9 cellular contexts compared by ENCODE assay signal in the genomic region with DNA sequence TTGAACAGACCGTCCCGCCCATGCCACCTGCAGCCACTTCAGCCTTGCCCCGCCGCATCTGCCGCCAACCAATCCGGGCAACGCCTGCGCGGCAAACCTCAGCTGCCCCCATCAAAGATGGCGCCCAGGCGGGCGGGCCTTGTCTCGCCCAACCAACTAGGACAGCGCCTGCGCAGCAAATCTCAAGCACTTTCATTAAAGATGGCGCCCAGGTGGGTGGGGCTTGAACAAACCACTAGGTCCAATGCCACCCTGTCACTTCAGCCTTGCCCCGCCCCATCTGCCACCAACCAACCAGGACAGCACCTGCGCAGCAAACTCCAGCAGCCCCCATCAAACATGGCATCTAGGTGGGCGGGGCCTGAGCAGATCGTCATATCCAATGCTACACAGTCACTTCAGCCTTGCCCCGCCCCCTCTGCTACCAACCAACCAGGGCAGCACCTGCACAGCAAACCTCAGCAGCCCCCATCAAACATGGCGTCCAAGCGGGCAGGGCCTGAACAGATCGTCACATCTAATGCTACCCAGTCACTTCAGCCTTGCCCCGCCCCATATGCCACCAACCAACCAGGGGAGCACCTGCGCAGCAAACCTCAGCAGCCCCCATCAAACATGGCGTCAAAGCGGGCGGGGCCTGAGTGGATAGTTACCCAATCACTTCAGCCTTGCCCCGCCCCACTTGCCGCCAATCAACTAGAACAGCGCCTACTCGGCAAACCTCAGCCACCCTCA. TPM values are rescaled to one million over a fixed set of nuclear protein-coding genes. Genes with fewer than 3 reads are reported as not detected.
DNase-seq lines count a peak whose midpoint lies in the region; ATAC-seq and TF ChIP-seq lines count a peak whose summit lies in the region.
"Had no signal": no experiment of that assay in that cellular context is flagged by ENCODE, and none has a peak within 500 bp of the region (broad histone marks: within the 10 kb centered on the region; RNA-seq: fewer than 3 reads in every experiment).

No MANE protein-coding gene starts in this region.

- no peak overlapping the region for H2AFZ ChIP-seq in IMR-90 (replicated peaks; ENCODE audit: low read length, poor library complexity)

- dilution Hi-C loops in IMR-90 (cut with HindIII; ENCODE audit: low sequenced_read_pairs, unreplicated experiment), result no loop called here

- no TSS peak for BruUV-seq in IMR-90 (replicated peaks; lab: Mats Ljungman, UMichigan)

- no peaks in the 10 kb centered on the region for H4K20me1 ChIP-seq in IMR-90 (ENCODE audit: insufficient read depth, low read length)

- H4K8ac ChIP-seq in IMR-90 (ENCODE audit: low read depth in 2 of 2, low read length in 2 of 2), result no peak overlapping the region

- H3K36me3 ChIP-seq in IMR-90 (ENCODE audit: control insufficient read depth, insufficient read depth, low read length) (no peaks in the 10 kb centered on the region), HAP-1 (replicated peaks) (no peaks in the 10 kb centered on the region)

- H3K27me3 ChIP-seq in IMR-90 (ENCODE audit: control insufficient read depth, insufficient read depth, low read length) (no peaks in the 10 kb centered on the region), HAP-1 (ENCODE audit: low read depth) (no peaks in the 10 kb centered on the region)

- ATAC-seq in IMR-90 (ENCODE audit: low read depth) (0 out of 2 replicates have a peak, but pooled peaks have one; percentile 29), HG03196 (IDR thresholded peaks at IDR 0.05; ENCODE audit: unreplicated experiment) (no peak)

- no peaks in the 10 kb centered on the region for H3K79me1 ChIP-seq in IMR-90 (ENCODE audit: low read depth in 1 of 2, low read length in 2 of 2)

- H3K9ac ChIP-seq in IMR-90 (ENCODE audit: low read depth, low read length), result no peak overlapping the region

- H2AK5ac ChIP-seq in IMR-90 (ENCODE audit: low read depth, low read length), result no peak overlapping the region

- TF ChIP-seq RAD21 in IMR-90 (IDR thresholded peaks at IDR 0.05; ENCODE audit: low read length), result no peak

- peaks cover 46% of the 10 kb centered on the region for H3K9me3 ChIP-seq in IMR-90 (ENCODE audit: control insufficient read depth, insufficient read depth, low read length)
- no peaks in the 10 kb centered on the region for H3K9me3 ChIP-seq in HAP-1

- H3K9me1 ChIP-seq in IMR-90 (ENCODE audit: insufficient read depth, low read length), result no peaks in the 10 kb centered on the region

- DNase-seq in IMR-90, result no peak
- DNase-seq in astrocyte of the hippocampus (ENCODE audit: low read depth, low spot score), result peak; percentile 96
- DNase-seq in iris pigment epithelial cell (ENCODE audit: low read depth), result peak; percentile 71
- DNase-seq in HAP-1 (ENCODE audit: low spot score in 2 of 2), result no peak
- no peak for DNase-seq in GM19238 (ENCODE audit: insufficient read length, low spot score)
- DNase-seq in effector CD4-positive, alpha-beta T cell, result no peak

- H2BK120ac ChIP-seq in IMR-90 (ENCODE audit: low read depth, low read length), result no peak overlapping the region

- no peak overlapping the region for H3K4me3 ChIP-seq in IMR-90 (ENCODE audit: insufficient read depth, low read depth, low read length)
- H3K4me3 ChIP-seq in skin epidermis, result peak overlapping the region in 4 of 7 experiments; percentile 19 to 36 (median 28)
- no peak overlapping the region for H3K4me3 ChIP-seq in HAP-1

- H3K4ac ChIP-seq in IMR-90 (ENCODE audit: low read depth, low read length), result no peak overlapping the region

- POLR2A ChIA-PET in IMR-90 (lab: Charles Lee; ENCODE audit: unreplicated experiment), result no interaction called here

- no peak overlapping the region for H4K5ac ChIP-seq in IMR-90 (ENCODE audit: low read depth, low read length)

- 39% methylated on average over 15 of the region's 33 CpGs; no CpG with 5 or more reads in 1 of the 2 experiments for WGBS in IMR-90 (ENCODE audit: extremely low coverage in 2 of 2, insufficient read length in 1 of 2), 2 experiments

- H3K18ac ChIP-seq in IMR-90 (ENCODE audit: low read depth, low read length), result no peak overlapping the region

- H3K27ac ChIP-seq in IMR-90 (ENCODE audit: insufficient read depth, low read length) (no peak overlapping the region), skin epidermis (peak overlapping the region in 1 of 21 experiments; percentile 43)

- H2AK9ac ChIP-seq in IMR-90 (replicated peaks; ENCODE audit: low read depth, low read length, poor library complexity), result no peak overlapping the region

- intact Hi-C loops in IMR-90 (cut with micrococcal nuclease), result no loop called here

- no peak overlapping the region for H3K56ac ChIP-seq in IMR-90 (ENCODE audit: extremely low read depth, insufficient read depth, low read length)

- no peak overlapping the region for H2BK20ac ChIP-seq in IMR-90 (ENCODE audit: low read depth, low read length)

- no peak overlapping the region for H3K14ac ChIP-seq in IMR-90 (replicated peaks; ENCODE audit: low read depth, low read length)

- TF ChIP-seq CTCF in IMR-90 (conservative IDR thresholded peaks at IDR 0.05; ENCODE audit: low read depth, low read length), result no peak

- no peaks in the 10 kb centered on the region for H3K4me1 ChIP-seq in IMR-90 (ENCODE audit: control insufficient read depth, insufficient read depth, low read length)
- H3K4me1 ChIP-seq in HAP-1, result no peaks in the 10 kb centered on the region

- no peak overlapping the region for H3K4me2 ChIP-seq in IMR-90 (ENCODE audit: low read depth, low read length)

- no peak overlapping the region for H4K91ac ChIP-seq in IMR-90 (ENCODE audit: insufficient read depth, low read depth, low read length)

- no peak for TF ChIP-seq POLR2A in IMR-90 (IDR thresholded peaks at IDR 0.05; ENCODE audit: low read depth, low read length)

- in situ Hi-C loops in IMR-90 (cut with MboI; ENCODE audit: low sequenced_read_pairs), result no loop called here
- in situ Hi-C loops in HAP-1 (cut with MboI; ENCODE audit: low sequenced_read_pairs), result no loop called here

- CTCF ChIA-PET in IMR-90 (lab: Yijun Ruan, JAX), result no interaction called here

- no peak overlapping the region for H3K23ac ChIP-seq in IMR-90 (ENCODE audit: low read depth, low read length)

- no peak overlapping the region for H2BK5ac ChIP-seq in IMR-90 (ENCODE audit: low read depth, low read length, poor library complexity, severe bottlenecking)

- H2BK15ac ChIP-seq in IMR-90 (ENCODE audit: low read depth, low read length), result no peak overlapping the region

TF ChIP-seq in IMR-90, 13 proteins besides CTCF, POLR2A, EP300 and RAD21:
- TF ChIP-seq BHLHE40 (IDR thresholded peaks at IDR 0.05; ENCODE audit: low read depth, low read length) (no peak), NFE2L2 (IDR thresholded peaks at IDR 0.05; ENCODE audit: low read depth, low read length) (no peak), CHD1 (IDR thresholded peaks at IDR 0.05; ENCODE audit: low read depth, low read length) (no peak), MAFK (IDR thresholded peaks at IDR 0.05; ENCODE audit: low read depth, low read length) (no peak), CEBPB (IDR thresholded peaks at IDR 0.05; ENCODE audit: low read depth, low read length) (no peak), FOS (IDR thresholded peaks at IDR 0.05; ENCODE audit: low read depth, low read length) (no peak), MXI1 (IDR thresholded peaks at IDR 0.05; ENCODE audit: borderline replicate concordance, low read depth, low read length) (no peak), MAZ (IDR thresholded peaks at IDR 0.05; ENCODE audit: borderline replicate concordance, low read depth, low read length) (no peak), SMC3 (IDR thresholded peaks at IDR 0.05; ENCODE audit: low read depth, low read length) (no peak), RCOR1 (IDR thresholded peaks at IDR 0.05; ENCODE audit: insufficient replicate concordance, low read length) (no peak)
- TF ChIP-seq, protein P1, sequence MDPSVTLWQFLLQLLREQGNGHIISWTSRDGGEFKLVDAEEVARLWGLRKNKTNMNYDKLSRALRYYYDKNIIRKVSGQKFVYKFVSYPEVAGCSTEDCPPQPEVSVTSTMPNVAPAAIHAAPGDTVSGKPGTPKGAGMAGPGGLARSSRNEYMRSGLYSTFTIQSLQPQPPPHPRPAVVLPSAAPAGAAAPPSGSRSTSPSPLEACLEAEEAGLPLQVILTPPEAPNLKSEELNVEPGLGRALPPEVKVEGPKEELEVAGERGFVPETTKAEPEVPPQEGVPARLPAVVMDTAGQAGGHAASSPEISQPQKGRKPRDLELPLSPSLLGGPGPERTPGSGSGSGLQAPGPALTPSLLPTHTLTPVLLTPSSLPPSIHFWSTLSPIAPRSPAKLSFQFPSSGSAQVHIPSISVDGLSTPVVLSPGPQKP (IDR thresholded peaks at IDR 0.05; ENCODE audit: borderline replicate concordance, low read depth, low read length), result no peak
- TF ChIP-seq, protein P2, sequence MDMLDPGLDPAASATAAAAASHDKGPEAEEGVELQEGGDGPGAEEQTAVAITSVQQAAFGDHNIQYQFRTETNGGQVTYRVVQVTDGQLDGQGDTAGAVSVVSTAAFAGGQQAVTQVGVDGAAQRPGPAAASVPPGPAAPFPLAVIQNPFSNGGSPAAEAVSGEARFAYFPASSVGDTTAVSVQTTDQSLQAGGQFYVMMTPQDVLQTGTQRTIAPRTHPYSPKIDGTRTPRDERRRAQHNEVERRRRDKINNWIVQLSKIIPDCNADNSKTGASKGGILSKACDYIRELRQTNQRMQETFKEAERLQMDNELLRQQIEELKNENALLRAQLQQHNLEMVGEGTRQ (IDR thresholded peaks at IDR 0.05; ENCODE audit: low read depth, low read length), result no peak
TF ChIP-seq in IMR-90: peak in this region for 0.

RNA-seq across cellular contexts. Expression of a gene that starts 1.4 kb away (rescaled TPM):
- not detected in 2 replicates for total RNA-seq in IMR-90 (2012; rRNA removed)
- not detected in 2 replicates for polyA plus RNA-seq in IMR-90 (2012; rRNA removed)
- polyA plus RNA-seq in IMR-90 (2012; cell fraction: cytosol; rRNA removed), result not detected in 2 replicates
- polyA plus RNA-seq in IMR-90 (2012; cell fraction: nucleus; rRNA removed; ENCODE audit: low replicate concordance), result 0.01 TPM in 1 of 2 replicates, not detected in the other

RNA-seq across cellular contexts. Expression of a gene that starts 1.4 kb away (rescaled TPM):
- not detected in 2 replicates for total RNA-seq in IMR-90 (2012; rRNA removed)
- polyA plus RNA-seq in IMR-90 (2012; rRNA removed), result not detected in 2 replicates
- not detected in 2 replicates for polyA plus RNA-seq in IMR-90 (2012; cell fraction: cytosol; rRNA removed)
- polyA plus RNA-seq in IMR-90 (2012; cell fraction: nucleus; rRNA removed; ENCODE audit: low replicate concordance), result not detected in 2 replicates
- total RNA-seq: glomerular endothelial cell had no signal

Comparison
In these comparisons a context has a peak if more than half of its experiments do, and no peak if none do; other contexts are left out.
1. DNase-seq: peak in astrocyte of the hippocampus (single experiment) and iris pigment epithelial cell (single experiment); none in IMR-90 (single experiment), HAP-1 (0 of 2), GM19238 (single experiment) and effector CD4-positive, alpha-beta T cell (single experiment).
2. H3K4me3 ChIP-seq: peak in skin epidermis (4 of 7); none in IMR-90 (single experiment) and HAP-1 (single experiment).